Comparison of ENCODE assay signal across 8 cellular contexts in the genomic region with DNA sequence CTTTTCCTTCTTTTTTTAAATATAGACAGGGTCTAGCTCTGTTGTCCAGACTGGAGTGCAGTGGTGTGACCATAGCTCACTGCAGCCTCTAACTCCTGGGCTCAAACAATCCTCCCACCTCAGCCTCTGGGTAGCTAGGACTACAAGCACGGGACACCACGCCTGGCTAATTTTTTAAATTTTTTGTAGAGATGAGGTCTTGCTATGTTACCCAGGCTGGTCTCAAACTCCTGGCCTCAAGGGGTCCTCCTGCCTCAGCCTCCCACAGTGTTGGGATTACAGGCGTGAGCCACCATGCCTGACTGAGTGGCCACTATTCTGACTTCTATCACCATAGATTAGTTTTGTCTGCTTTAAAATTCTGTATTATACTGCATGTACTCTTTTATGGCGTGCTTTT.
DNase-seq lines count a peak whose midpoint lies in the region; ATAC-seq, FAIRE-seq and TF ChIP-seq lines count a peak whose summit lies in the region.
"Not testable (repeated sequence)": the region's sequence is repeated elsewhere in the genome, so short reads cannot be mapped to it uniquely, and the experiment has no call there.

No MANE protein-coding gene starts in this region.

- H3K79me2 ChIP-seq in astrocyte (ENCODE audit: insufficient read depth, low read length), result not testable (repeated sequence)

- not testable (repeated sequence) for TF ChIP-seq CTCF in A549 (IDR thresholded peaks at IDR 0.05); astrocyte (IDR thresholded peaks at IDR 0.05; ENCODE audit: insufficient read depth, low read depth, low read length); left ventricle myocardium inferior (IDR thresholded peaks at IDR 0.05; ENCODE audit: borderline replicate concordance); upper lobe of left lung (IDR thresholded peaks at IDR 0.05)

- H4K20me1 ChIP-seq in astrocyte (ENCODE audit: insufficient read depth, low read length), result not testable (repeated sequence)

- DNase-seq in A549 (ENCODE audit: low read depth in 1 of 2, low spot score in 1 of 2); astrocyte (ENCODE audit: low read depth); epithelial cell of prostate (ENCODE audit: low read depth, low spot score); left ventricle myocardium inferior; naive thymus-derived CD4-positive, alpha-beta T cell; upper lobe of left lung: not testable (repeated sequence)
- peak; percentile 20 for DNase-seq in activated T-cell treated with anti-CD3 and anti-CD28 coated beads, Interleukin-2, amount 50 U/mL, for 24 hours

- TF ChIP-seq POLR2A in A549 (IDR thresholded peaks at IDR 0.05; ENCODE audit: low read length); upper lobe of left lung (IDR thresholded peaks at IDR 0.05): not testable (repeated sequence)

- not testable (repeated sequence) for TF ChIP-seq EP300 in A549 (IDR thresholded peaks at IDR 0.05); upper lobe of left lung (IDR thresholded peaks at IDR 0.05)

- H3K9me3 ChIP-seq in A549; astrocyte (ENCODE audit: insufficient read depth, low read depth, low read length); left ventricle myocardium inferior (replicated peaks); naive thymus-derived CD4-positive, alpha-beta T cell (ENCODE audit: control insufficient read depth in 2 of 3, low read length in 3 of 3); upper lobe of left lung: not testable (repeated sequence)

- H3K9me3 Mint-ChIP-seq in activated T-cell treated with anti-CD3 and anti-CD28 coated beads, Interleukin-2, amount 50 U/mL, for 24 hours; astrocyte (ENCODE audit: unreplicated experiment); naive thymus-derived CD4-positive, alpha-beta T cell: not testable (repeated sequence)

- peak overlapping the region; percentile 2 for H3K27ac Mint-ChIP-seq in activated T-cell treated with anti-CD3 and anti-CD28 coated beads, Interleukin-2, amount 50 U/mL, for 24 hours
- peak overlapping the region; percentile 99 for H3K27ac Mint-ChIP-seq in astrocyte (ENCODE audit: unreplicated experiment)
- peak overlapping the region in 8 of 9 donors; percentile 70 to 89 (median 78) for H3K27ac Mint-ChIP-seq in naive thymus-derived CD4-positive, alpha-beta T cell

- CTCF ChIA-PET in A549 (lab: Yijun Ruan, JAX), result interaction anchor here (0.9 kb wide), 1 partner anchor 28 kb away, joined by 3 read pairs; no protein-coding TSS in a partner anchor
- CTCF ChIA-PET in naive thymus-derived CD4-positive, alpha-beta T cell (lab: Charles Lee), result interaction anchor here (0.6 to 2.5 kb wide), 6 partner anchors 25 to 102 kb away, joined by 3 to 19 read pairs (median 4); no protein-coding TSS in a partner anchor

- H3K36me3 Mint-ChIP-seq in activated T-cell treated with anti-CD3 and anti-CD28 coated beads, Interleukin-2, amount 50 U/mL, for 24 hours (ENCODE audit: low read depth); astrocyte (ENCODE audit: low read depth, unreplicated experiment); naive thymus-derived CD4-positive, alpha-beta T cell: not testable (repeated sequence)

- peaks cover 24% of the 10 kb centered on the region for H3K4me1 ChIP-seq in A549
- peaks cover 43% of the 10 kb centered on the region for H3K4me1 ChIP-seq in astrocyte (ENCODE audit: insufficient read depth, low read length)
- peaks cover 87% of the 10 kb centered on the region for H3K4me1 ChIP-seq in left ventricle myocardium inferior
- peaks cover 0 to 55% of the 10 kb centered on the region in 2 donors for H3K4me1 ChIP-seq in naive thymus-derived CD4-positive, alpha-beta T cell (ENCODE audit: control insufficient read depth in 2 of 2, insufficient read depth in 2 of 2, low read length in 2 of 2)
- H3K4me1 ChIP-seq in upper lobe of left lung, result peaks cover 13 to 46% (median 35%) of the 10 kb centered on the region in 4 donors

- intact Hi-C loops in left ventricle myocardium inferior (cut with micrococcal nuclease), result not testable (repeated sequence)
- intact Hi-C loops in naive thymus-derived CD4-positive, alpha-beta T cell (cut with micrococcal nuclease), result loop anchor here in 1 of 2 donors (1.0 to 2.0 kb wide), 4 partner anchors 8 to 100 kb away; no protein-coding TSS in a partner anchor

- H3K4me2 ChIP-seq in A549; astrocyte (ENCODE audit: low read length): not testable (repeated sequence)

- H3K27me3 ChIP-seq in astrocyte (ENCODE audit: insufficient read depth, low read length); left ventricle myocardium inferior (ENCODE audit: low read depth); naive thymus-derived CD4-positive, alpha-beta T cell (ENCODE audit: control insufficient read depth in 2 of 2, insufficient read depth in 2 of 2, low read length in 2 of 2); upper lobe of left lung: not testable (repeated sequence)

- 75% methylated on average over 4 of the region's 4 CpGs for WGBS in A549 (ENCODE audit: missing lambda C conversion rate)
- 97% methylated on average over 4 of the region's 4 CpGs for whole genome bisulfite sequencing in upper lobe of left lung, 2 donors

- peaks cover 52% of the 10 kb centered on the region for H3K4me1 Mint-ChIP-seq in activated T-cell treated with anti-CD3 and anti-CD28 coated beads, Interleukin-2, amount 50 U/mL, for 24 hours (ENCODE audit: low read depth)
- peaks cover 50% of the 10 kb centered on the region for H3K4me1 Mint-ChIP-seq in astrocyte (ENCODE audit: low read depth, unreplicated experiment)
- peaks cover 26 to 79% (median 66%) of the 10 kb centered on the region in 7 donors for H3K4me1 Mint-ChIP-seq in naive thymus-derived CD4-positive, alpha-beta T cell

- H3K27ac ChIP-seq in A549 (peak overlapping the region; percentile 25 to 40; a peak in 2 of 6 replicates), astrocyte (ENCODE audit: low read depth, low read length) (peak overlapping the region; percentile 84), epithelial cell of prostate (peak overlapping the region; percentile 10), left ventricle myocardium inferior (replicated peaks) (peak overlapping the region; percentile 96), skin epidermis (peak overlapping the region in 16 of 21 experiments; percentile 14 to 92 (median 70)), upper lobe of left lung (peak overlapping the region; percentile 27 to 65 (median 42))
- peak overlapping the region; percentile 35 for H3K27ac ChIP-seq in naive thymus-derived CD4-positive, alpha-beta T cell (ENCODE audit: low read depth, low read length)

- not testable (repeated sequence) for FAIRE-seq in A549 (lab: Jason Lieb, UNC); astrocyte (lab: Jason Lieb, UNC)

- not testable (repeated sequence) for H3K9ac ChIP-seq in astrocyte (ENCODE audit: low read length)

- POLR2A ChIA-PET in A549 (lab: Yijun Ruan, JAX), result not testable (repeated sequence)
- POLR2A ChIA-PET in naive thymus-derived CD4-positive, alpha-beta T cell (lab: Charles Lee), result interaction anchor here (0.6 to 2.0 kb wide), 8 partner anchors 13 to 78 kb away, joined by 3 to 10 read pairs (median 5); no protein-coding TSS in a partner anchor

- not testable (repeated sequence) for ATAC-seq in A549; naive thymus-derived CD4-positive, alpha-beta T cell; upper lobe of left lung (ENCODE audit: low FRiP score in 2 of 2)

- not testable (repeated sequence) for H3K27me3 Mint-ChIP-seq in activated T-cell treated with anti-CD3 and anti-CD28 coated beads, Interleukin-2, amount 50 U/mL, for 24 hours; astrocyte (ENCODE audit: low read depth, unreplicated experiment)
- peaks cover 0 to 46% (median 0%) of the 10 kb centered on the region in 5 donors for H3K27me3 Mint-ChIP-seq in naive thymus-derived CD4-positive, alpha-beta T cell

- H3K4me3 ChIP-seq in A549; astrocyte (ENCODE audit: insufficient read depth, low read depth, low read length); left ventricle myocardium inferior; naive thymus-derived CD4-positive, alpha-beta T cell (ENCODE audit: low read length); skin epidermis; upper lobe of left lung: not testable (repeated sequence)

- not testable (repeated sequence) for TF ChIP-seq RAD21 in A549 (conservative IDR thresholded peaks at IDR 0.05 in 1 of 2, IDR thresholded peaks at IDR 0.05 in 1 of 2)

- not testable (repeated sequence) for H3K4me3 Mint-ChIP-seq in activated T-cell treated with anti-CD3 and anti-CD28 coated beads, Interleukin-2, amount 50 U/mL, for 24 hours; astrocyte (ENCODE audit: unreplicated experiment)
- peak overlapping the region in 5 of 10 donors; percentile 51 to 63 (median 53) for H3K4me3 Mint-ChIP-seq in naive thymus-derived CD4-positive, alpha-beta T cell

- H2AFZ ChIP-seq in astrocyte (ENCODE audit: low read depth, low read length), result not testable (repeated sequence)

- not testable (repeated sequence) for H3K36me3 ChIP-seq in astrocyte (ENCODE audit: insufficient read depth, low read length); left ventricle myocardium inferior; upper lobe of left lung
- H3K36me3 ChIP-seq in naive thymus-derived CD4-positive, alpha-beta T cell (ENCODE audit: control insufficient read depth in 2 of 3, insufficient read depth in 3 of 3, low read length in 3 of 3), result peaks cover 0 to 27% (median 0%) of the 10 kb centered on the region in 3 experiments

Comparison
In these comparisons a context has a peak if more than half of its experiments do, and no peak if none do; other contexts are left out.
1. H3K27ac ChIP-seq: peak in every context shown above with its lines; median percentile 96 in left ventricle myocardium inferior; 84 in astrocyte; 70 in skin epidermis; 42 in upper lobe of left lung; 35 in naive thymus-derived CD4-positive, alpha-beta T cell; 32 in A549; 10 in epithelial cell of prostate.
2. H3K27ac Mint-ChIP-seq: peak in every context shown above with its lines; median percentile 99 in astrocyte; 78 in naive thymus-derived CD4-positive, alpha-beta T cell; 2 in activated T-cell treated with anti-CD3 and anti-CD28 coated beads, Interleukin-2, amount 50 U/mL, for 24 hours.